In genomic region chr11:58656348-58656747, GRCh38 we compare ENCODE assay signal across 30 cellular contexts.
"Had no signal": no experiment of that assay in that cellular context is flagged by ENCODE, and none has a peak within 500 bp of the region (broad histone marks: within the 10 kb centered on the region; RNA-seq: fewer than 3 reads in every experiment).

No MANE protein-coding gene starts in this region.

- H3K27ac ChIP-seq: ascending aorta, epithelial cell of prostate, WERI-Rb-1 had no signal

- H3K9me3 Mint-ChIP-seq: activated B cell treated with CpG ODN at 0.5 μM for 24 hours; activated CD8-positive, alpha-beta T cell treated with anti-CD3 and anti-CD28 coated beads for 36 hours; activated naive CD4-positive, alpha-beta T cell treated with anti-CD3 and anti-CD28 coated beads, Interleukin-2, amount 10 ng/mL, durations not matched to agents 7 days and 5 days; activated naive CD4-positive, alpha-beta T cell treated with anti-CD3 and anti-CD28 coated beads, Interleukin-2, amount 50 U/mL, for 72 hours; activated naive CD8-positive, alpha-beta T cell treated with anti-CD3 and anti-CD28 coated beads, Interleukin-2, amount 10 ng/mL, durations not matched to agents 7 days and 5 days; activated T-helper 1 cell treated with anti-CD3 and anti-CD28 coated beads, Interleukin-12 subunit alpha, Interleukin-12 subunit beta, Interleukin-2, Interleukin-4 antibody, amounts not matched to agents 30 ng/mL and 10 ng/mL and 1 ng/mL, durations not matched to agents 14 hours and 24 hours and 36 hours; brain; effector memory CD8-positive, alpha-beta T cell; T-helper 2 cell treated with Interferon-gamma antibody and Interleukin-4, amounts not matched to agents 5 μg/mL and 100 μg/mL, for 36 hours had no signal

- H3K4me3 Mint-ChIP-seq: activated B cell treated with CpG ODN at 0.5 μM for 24 hours; activated CD8-positive, alpha-beta T cell treated with anti-CD3 and anti-CD28 coated beads for 36 hours; activated naive CD4-positive, alpha-beta T cell treated with anti-CD3 and anti-CD28 coated beads, Interleukin-2, amount 10 ng/mL, durations not matched to agents 7 days and 5 days; activated naive CD8-positive, alpha-beta T cell treated with anti-CD3 and anti-CD28 coated beads, Interleukin-2, amount 10 ng/mL, durations not matched to agents 7 days and 5 days; activated T-helper 1 cell treated with anti-CD3 and anti-CD28 coated beads, Interleukin-12 subunit alpha, Interleukin-12 subunit beta, Interleukin-2, Interleukin-4 antibody, amounts not matched to agents 30 ng/mL and 10 ng/mL and 1 ng/mL, durations not matched to agents 14 hours and 24 hours and 36 hours; brain; effector memory CD8-positive, alpha-beta T cell; T-helper 17 cell; T-helper 2 cell treated with Interferon-gamma antibody and Interleukin-4, amounts not matched to agents 5 μg/mL and 100 μg/mL, for 36 hours had no signal

- H3K4me1 ChIP-seq: ascending aorta had no signal

- DNase-seq: activated B cell treated with CpG ODN at 0.5 μM for 24 hours; activated CD4-positive, alpha-beta T cell treated with anti-CD3 and anti-CD28 coated beads for 48 hours; activated CD4-positive, alpha-beta T cell treated with anti-CD3 and anti-CD28 coated beads, Interleukin-2, amount 50 U/mL, for 1 hour; activated CD4-positive, alpha-beta T cell treated with anti-CD3 and anti-CD28 coated beads, Interleukin-2, amount 50 U/mL, for 48 hours; activated CD8-positive, alpha-beta memory T cell treated with anti-CD3 and anti-CD28 coated beads for 24 hours; activated CD8-positive, alpha-beta T cell treated with anti-CD3 and anti-CD28 coated beads for 36 hours; activated gamma-delta T cell; activated naive CD4-positive, alpha-beta T cell; activated naive CD4-positive, alpha-beta T cell treated with anti-CD3 and anti-CD28 coated beads, Interleukin-2, amount 10 ng/mL, durations not matched to agents 7 days and 5 days; activated naive CD8-positive, alpha-beta T cell treated with anti-CD3 and anti-CD28 coated beads, Interleukin-2, amount 10 ng/mL, durations not matched to agents 7 days and 5 days; activated T-cell treated with anti-CD3 and anti-CD28 coated beads, Interleukin-2, amount 50 U/mL, for 1 hour; activated T-cell treated with anti-CD3 and anti-CD28 coated beads, Interleukin-2, amount 50 U/mL, for 48 hours; caudate nucleus; cortex of kidney; dermis blood vessel endothelial cell; effector CD4-positive, alpha-beta T cell; effector memory CD8-positive, alpha-beta T cell; foreskin fibroblast; head of caudate nucleus; T-helper 1 cell; T-helper 17 cell; T1000; WERI-Rb-1 had no signal

- H3K4me3 ChIP-seq: ascending aorta had no signal

- H3K27ac Mint-ChIP-seq: activated B cell treated with CpG ODN at 0.5 μM for 24 hours; activated CD8-positive, alpha-beta T cell treated with anti-CD3 and anti-CD28 coated beads for 36 hours; activated naive CD4-positive, alpha-beta T cell treated with anti-CD3 and anti-CD28 coated beads, Interleukin-2, amount 10 ng/mL, durations not matched to agents 7 days and 5 days; activated naive CD4-positive, alpha-beta T cell treated with anti-CD3 and anti-CD28 coated beads, Interleukin-2, amount 50 U/mL, for 72 hours; activated naive CD8-positive, alpha-beta T cell treated with anti-CD3 and anti-CD28 coated beads, Interleukin-2, amount 10 ng/mL, durations not matched to agents 7 days and 5 days; activated T-helper 1 cell treated with anti-CD3 and anti-CD28 coated beads, Interleukin-12 subunit alpha, Interleukin-12 subunit beta, Interleukin-2, Interleukin-4 antibody, amounts not matched to agents 30 ng/mL and 10 ng/mL and 1 ng/mL, durations not matched to agents 14 hours and 24 hours and 36 hours; brain; T-helper 17 cell; T-helper 2 cell treated with Interferon-gamma antibody and Interleukin-4, amounts not matched to agents 5 μg/mL and 100 μg/mL, for 36 hours had no signal

- H3K27me3 Mint-ChIP-seq: activated B cell treated with CpG ODN at 0.5 μM for 24 hours; activated CD8-positive, alpha-beta T cell treated with anti-CD3 and anti-CD28 coated beads for 36 hours; activated naive CD4-positive, alpha-beta T cell treated with anti-CD3 and anti-CD28 coated beads, Interleukin-2, amount 10 ng/mL, durations not matched to agents 7 days and 5 days had no signal

- H3K9me3 ChIP-seq: ascending aorta had no signal

- ATAC-seq: activated CD4-positive, CD25-positive, alpha-beta regulatory T cell treated with anti-CD3 and anti-CD28 coated beads, Interleukin-2, amount 50 U/mL, for 24 hours; activated CD8-positive, alpha-beta T cell treated with anti-CD3 and anti-CD28 coated beads for 36 hours; activated naive CD4-positive, alpha-beta T cell treated with anti-CD3 and anti-CD28 coated beads, Interleukin-2, amount 50 U/mL, for 72 hours; effector memory CD8-positive, alpha-beta T cell; T-helper 17 cell had no signal

- H3K27me3 ChIP-seq: ascending aorta had no signal

- H3K36me3 ChIP-seq: ascending aorta, WERI-Rb-1 had no signal

- H3K36me3 Mint-ChIP-seq: activated naive CD4-positive, alpha-beta T cell treated with anti-CD3 and anti-CD28 coated beads, Interleukin-2, amount 10 ng/mL, durations not matched to agents 7 days and 5 days; activated naive CD4-positive, alpha-beta T cell treated with anti-CD3 and anti-CD28 coated beads, Interleukin-2, amount 50 U/mL, for 72 hours; activated naive CD8-positive, alpha-beta T cell treated with anti-CD3 and anti-CD28 coated beads, Interleukin-2, amount 10 ng/mL, durations not matched to agents 7 days and 5 days; brain had no signal
